24 cellular contexts compared by ENCODE assay signal in genomic region chr11:4654635-4655335, GRCh38. TPM values are rescaled to one million over a fixed set of nuclear protein-coding genes. Genes with fewer than 3 reads are reported as not detected.
DNase-seq lines count a peak whose midpoint lies in the region; ATAC-seq and TF ChIP-seq lines count a peak whose summit lies in the region.
"Had no signal": no experiment of that assay in that cellular context is flagged by ENCODE, and none has a peak within 500 bp of the region (broad histone marks: within the 10 kb centered on the region; RNA-seq: fewer than 3 reads in every experiment).

No MANE protein-coding gene starts in this region.

- H3K9me3 Mint-ChIP-seq in natural killer cell, result peaks cover 2 to 4% of the 10 kb centered on the region in 2 donors
- H3K9me3 Mint-ChIP-seq in activated CD8-positive, alpha-beta T cell treated with anti-CD3 and anti-CD28 coated beads, Interleukin-2, amount 10 ng/mL, durations not matched to agents 7 days and 5 days (ENCODE audit: insufficient read depth), result no peaks in the 10 kb centered on the region

- TF ChIP-seq CTCF in MM.1S (IDR thresholded peaks at IDR 0.05; ENCODE audit: low read length) (no peak), natural killer cell (IDR thresholded peaks at IDR 0.05) (no peak)

- no peaks in the 10 kb centered on the region for H3K36me3 ChIP-seq in MM.1S (replicated peaks; ENCODE audit: insufficient read depth, low read length)
- H3K36me3 ChIP-seq: Peyer's patch, SJSA1 had no signal

- H3K9me3 ChIP-seq in MM.1S (replicated peaks; ENCODE audit: insufficient read depth, low read length), result no peaks in the 10 kb centered on the region
- H3K9me3 ChIP-seq: A549, Peyer's patch, SJSA1 had no signal

- peaks cover 10% of the 10 kb centered on the region for H3K4me1 ChIP-seq in MM.1S (ENCODE audit: low read length)
- H3K4me1 ChIP-seq: A549, Peyer's patch, SJSA1 had no signal

- intact Hi-C loops in natural killer cell (cut with micrococcal nuclease), result no loop called here

- H3K27me3 Mint-ChIP-seq in natural killer cell (ENCODE audit: low read depth in 2 of 2), result peaks cover 10 to 11% of the 10 kb centered on the region in 2 donors
- H3K27me3 Mint-ChIP-seq in activated CD8-positive, alpha-beta T cell treated with anti-CD3 and anti-CD28 coated beads, Interleukin-2, amount 10 ng/mL, durations not matched to agents 7 days and 5 days (ENCODE audit: low read depth), result no peaks in the 10 kb centered on the region

- CTCF ChIA-PET in activated CD8-positive, alpha-beta T cell treated with anti-CD3 and anti-CD28 coated beads, Interleukin-2, amount 10 ng/mL, durations not matched to agents 7 days and 5 days (lab: Charles Lee), result no interaction called here

- H3K4me2 ChIP-seq in MM.1S (ENCODE audit: low read depth, low read length), result peak overlapping the region; percentile 18
- H3K4me2 ChIP-seq: A549, KMS-11 had no signal

- ATAC-seq in GM18498 (IDR thresholded peaks at IDR 0.05; ENCODE audit: unreplicated experiment) (peak; percentile 43), GM18867 (IDR thresholded peaks at IDR 0.05; ENCODE audit: unreplicated experiment) (peak; percentile 85), natural killer cell (peak in 2 of 3 donors; percentile 34 to 57), GM18868 (IDR thresholded peaks at IDR 0.05; ENCODE audit: unreplicated experiment) (no peak)
- no peak for ATAC-seq in activated CD8-positive, alpha-beta T cell treated with anti-CD3 and anti-CD28 coated beads, Interleukin-2, amount 10 ng/mL, durations not matched to agents 7 days and 5 days
- ATAC-seq: A549 had no signal

- no peak overlapping the region for H2AFZ ChIP-seq in MM.1S (ENCODE audit: low read length)

- DNase-seq in MM.1S, result peak; percentile 9
- DNase-seq in natural killer cell, result no peak
- DNase-seq in activated CD8-positive, alpha-beta T cell treated with anti-CD3 and anti-CD28 coated beads, Interleukin-2, amount 10 ng/mL, durations not matched to agents 7 days and 5 days, result no peak
- no peak for DNase-seq in ecto neural progenitor cell (ENCODE audit: low spot score)
- DNase-seq: DMS53; GDM1; IMR-90; NCI-H1105; NCI-H146; NCI-H2029; NCI-H226; NCI-H510A treated with DMSO at 0.1 percent for 48 hours; NCI-H748 treated with DMSO at 0.1 percent for 48 hours; NK-92 treated with Interleukin-12 subunit alpha and Interleukin-12 subunit beta, amount 100 ng/mL, for 24 hours; Peyer's patch; T-helper 1 cell had no signal

- H3K36me3 Mint-ChIP-seq in natural killer cell, result no peaks in the 10 kb centered on the region
- no peaks in the 10 kb centered on the region for H3K36me3 Mint-ChIP-seq in activated CD8-positive, alpha-beta T cell treated with anti-CD3 and anti-CD28 coated beads, Interleukin-2, amount 10 ng/mL, durations not matched to agents 7 days and 5 days (ENCODE audit: low read depth)
- H3K36me3 Mint-ChIP-seq: CD14-positive monocyte had no signal

- H3F3A ChIP-seq in MM.1S (ENCODE audit: insufficient read depth, low read length), result no peaks in the 10 kb centered on the region

- H3K27me3 ChIP-seq in MM.1S (replicated peaks; ENCODE audit: insufficient read depth, low read length), result no peaks in the 10 kb centered on the region
- H3K27me3 ChIP-seq: Peyer's patch had no signal

- no peak overlapping the region for H3K4me3 Mint-ChIP-seq in natural killer cell
- H3K4me3 Mint-ChIP-seq in activated CD8-positive, alpha-beta T cell treated with anti-CD3 and anti-CD28 coated beads, Interleukin-2, amount 10 ng/mL, durations not matched to agents 7 days and 5 days, result no peak overlapping the region
- H3K4me3 Mint-ChIP-seq: B cell, CD14-positive monocyte had no signal

- H3K9me2 ChIP-seq in MM.1S (replicated peaks; ENCODE audit: insufficient read depth, low read length), result no peaks in the 10 kb centered on the region

- peaks cover 0 to 4% of the 10 kb centered on the region in 2 donors for H3K4me1 Mint-ChIP-seq in natural killer cell
- no peaks in the 10 kb centered on the region for H3K4me1 Mint-ChIP-seq in activated CD8-positive, alpha-beta T cell treated with anti-CD3 and anti-CD28 coated beads, Interleukin-2, amount 10 ng/mL, durations not matched to agents 7 days and 5 days (ENCODE audit: low read depth)
- H3K4me1 Mint-ChIP-seq: B cell, CD14-positive monocyte had no signal

- H3K27ac Mint-ChIP-seq in natural killer cell, result no peak overlapping the region
- H3K27ac Mint-ChIP-seq in activated CD8-positive, alpha-beta T cell treated with anti-CD3 and anti-CD28 coated beads, Interleukin-2, amount 10 ng/mL, durations not matched to agents 7 days and 5 days, result no peak overlapping the region
- H3K27ac Mint-ChIP-seq: B cell, CD14-positive monocyte had no signal

- POLR2A ChIA-PET in activated CD8-positive, alpha-beta T cell treated with anti-CD3 and anti-CD28 coated beads, Interleukin-2, amount 10 ng/mL, durations not matched to agents 7 days and 5 days (lab: Charles Lee), result no interaction called here

- H3K27ac ChIP-seq in MM.1S (ENCODE audit: low read length), result no peak overlapping the region
- H3K27ac ChIP-seq: A549, KMS-11, Peyer's patch, SJSA1 had no signal

- H3K4me3 ChIP-seq in MM.1S (ENCODE audit: low read length), result no peak overlapping the region
- H3K4me3 ChIP-seq: A549, Peyer's patch, SJSA1 had no signal

- no peaks in the 10 kb centered on the region for H4K20me1 ChIP-seq in MM.1S (ENCODE audit: insufficient read depth, low read length)

- no peaks in the 10 kb centered on the region for H3K79me2 ChIP-seq in MM.1S (ENCODE audit: low read length)

- H3K9ac ChIP-seq in MM.1S (ENCODE audit: low read length), result no peak overlapping the region
- H3K9ac ChIP-seq: KMS-11 had no signal

RNA-seq across cellular contexts. Expression of gene OR51E1, which starts 11.0 kb away (rescaled TPM):
- not detected for total RNA-seq in natural killer cell
- not detected for total RNA-seq in activated CD8-positive, alpha-beta T cell treated with anti-CD3 and anti-CD28 coated beads, Interleukin-2, amount 10 ng/mL, durations not matched to agents 7 days and 5 days
- total RNA-seq: B cell, IMR-90 had no signal

RNA-seq across cellular contexts. Expression of gene OR51D1, which starts 17.5 kb away (rescaled TPM):
- total RNA-seq in natural killer cell, result not detected
- not detected for total RNA-seq in activated CD8-positive, alpha-beta T cell treated with anti-CD3 and anti-CD28 coated beads, Interleukin-2, amount 10 ng/mL, durations not matched to agents 7 days and 5 days
- total RNA-seq: B cell, IMR-90, Peyer's patch, SJSA1 had no signal

RNA-seq across cellular contexts. Expression of gene OR51E2, which starts 42.9 kb away (rescaled TPM):
- total RNA-seq in natural killer cell, result not detected
- not detected for total RNA-seq in activated CD8-positive, alpha-beta T cell treated with anti-CD3 and anti-CD28 coated beads, Interleukin-2, amount 10 ng/mL, durations not matched to agents 7 days and 5 days
- total RNA-seq: B cell had no signal

RNA-seq across cellular contexts. Expression of gene TRIM68, which starts 46.8 kb away (rescaled TPM):
- 10 to 100 TPM in 1 of 3 donors, 1 to 10 TPM in 2; 7.6 to 14.7 (median 9.8) TPM for total RNA-seq in natural killer cell
- total RNA-seq in activated CD8-positive, alpha-beta T cell treated with anti-CD3 and anti-CD28 coated beads, Interleukin-2, amount 10 ng/mL, durations not matched to agents 7 days and 5 days, result 10 to 100 TPM; 10.8 to 12.3 TPM

RNA-seq across cellular contexts. Expression of gene MMP26, which starts 49.8 kb away (rescaled TPM):
- total RNA-seq in natural killer cell, result not detected
- not detected for total RNA-seq in activated CD8-positive, alpha-beta T cell treated with anti-CD3 and anti-CD28 coated beads, Interleukin-2, amount 10 ng/mL, durations not matched to agents 7 days and 5 days
- total RNA-seq: B cell, IMR-90, Peyer's patch, SJSA1 had no signal

Comparison
In these comparisons a context has a peak if more than half of its experiments do, and no peak if none do; other contexts are left out.
1. ATAC-seq: peak in GM18498 (single experiment), GM18867 (single experiment) and natural killer cell (2 of 3); none in activated CD8-positive, alpha-beta T cell treated with anti-CD3 and anti-CD28 coated beads, Interleukin-2, amount 10 ng/mL, durations not matched to agents 7 days and 5 days (single experiment) and GM18868 (single experiment).